In genomic region chr13:48094781-48095502, GRCh38 we compare ENCODE assay signal across 1 cellular context.
A peak's percentile ranks its signal among the peaks of the same experiment; 100 is the strongest.
TF ChIP-seq lines count a peak whose summit lies in the region.

Gene MED4 (minus strand): TSS chr13:48095104. CDS start chr13:48095078, 26 bp downstream.

TF ChIP-seq in GM12878, 131 proteins besides CTCF, POLR2A, EP300 and RAD21 (continued from another document and continues in another):
- TF ChIP-seq RELB (IDR thresholded peaks at IDR 0.05; ENCODE audit: low read depth) (peak; percentile 99), ZNF24 (IDR thresholded peaks at IDR 0.05) (no peak), ZNF622 (IDR thresholded peaks at IDR 0.05) (no peak), USF1 (IDR thresholded peaks at IDR 0.05; ENCODE audit: borderline replicate concordance, extremely low read length, insufficient read depth, low read depth, low read length) (no peak), PKNOX1 (IDR thresholded peaks at IDR 0.05) (peak; percentile 77), MTA2 (IDR thresholded peaks at IDR 0.05; ENCODE audit: low read depth) (0 out of 2 replicates have a peak, but pooled peaks have one; percentile 31), HDGF (IDR thresholded peaks at IDR 0.05) (peak; percentile 63; the same call in 1 of the 2 replicates), E2F4 (IDR thresholded peaks at IDR 0.05; ENCODE audit: low read depth, low read length) (no peak), KDM1A (IDR thresholded peaks at IDR 0.05; ENCODE audit: borderline replicate concordance) (no peak), MAX (IDR thresholded peaks at IDR 0.05; ENCODE audit: low read depth, low read length) (peak; percentile 65; the same call in 1 of the 2 replicates), E4F1 (IDR thresholded peaks at IDR 0.05; ENCODE audit: borderline replicate concordance, partially characterized antibody) (peak; percentile 35), PAX5 (IDR thresholded peaks at IDR 0.05; ENCODE audit: borderline replicate concordance, low read depth, low read length) (peak; percentile 31; the same call in 1 of the 2 replicates), STAT3 (IDR thresholded peaks at IDR 0.05; ENCODE audit: low read depth, low read length) (no peak), EGR1 (IDR thresholded peaks at IDR 0.05; ENCODE audit: borderline replicate concordance in 1 of 2, low read depth in 2 of 2, low read length in 2 of 2) (peak in 1 of 2 experiments; percentile 78; a peak in 2 of 3 replicates), NKRF (conservative IDR thresholded peaks at IDR 0.05) (peak; percentile 62), ZZZ3 (IDR thresholded peaks at IDR 0.05; ENCODE audit: control insufficient read depth, insufficient read length, low read depth) (no peak), MLLT1 (IDR thresholded peaks at IDR 0.05) (peak; percentile 92), REST (IDR thresholded peaks at IDR 0.05; ENCODE audit: low read depth, low read length) (peak; percentile 41), SMC3 (IDR thresholded peaks at IDR 0.05; ENCODE audit: borderline replicate concordance, low read length) (peak; percentile 54; the same call in 1 of the 2 replicates), MTA3 (IDR thresholded peaks at IDR 0.05; ENCODE audit: borderline replicate concordance, low read length) (no peak), ZBTB4 (CRISPR knock-in tag; IDR thresholded peaks at IDR 0.05) (no peak), IRF4 (IDR thresholded peaks at IDR 0.05; ENCODE audit: low read depth, low read length) (0 out of 2 replicates have a peak, but pooled peaks have one; percentile 23), ZBTB33 (IDR thresholded peaks at IDR 0.05) (peak; percentile 99), ZNF592 (IDR thresholded peaks at IDR 0.05) (peak; percentile 90)
